Comparison of ENCODE assay signal across 23 cellular contexts in the genomic region with DNA sequence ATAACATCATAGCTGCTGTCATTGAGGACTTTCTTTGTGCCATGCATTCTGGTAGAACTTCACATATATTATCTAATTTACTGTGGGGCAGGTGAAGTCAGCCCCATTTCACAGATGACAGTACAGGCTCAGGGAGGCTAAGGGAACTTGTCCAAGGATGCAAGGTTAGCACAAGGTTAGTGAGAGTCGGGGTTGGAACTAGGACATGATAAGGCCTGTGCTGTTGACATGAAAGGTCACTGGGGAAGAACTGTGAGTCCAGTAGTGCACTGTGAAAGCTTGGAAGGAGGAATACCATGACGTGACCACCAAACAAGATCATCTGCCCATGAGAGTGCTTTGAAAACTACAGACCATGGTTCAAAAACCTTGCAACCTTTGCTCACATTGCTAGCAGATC. TPM values are rescaled to one million over a fixed set of nuclear protein-coding genes. Genes with fewer than 3 reads are reported as not detected.
DNase-seq lines count a peak whose midpoint lies in the region; ATAC-seq and TF ChIP-seq lines count a peak whose summit lies in the region.
"Had no signal": no experiment of that assay in that cellular context is flagged by ENCODE, and none has a peak within 500 bp of the region (broad histone marks: within the 10 kb centered on the region; RNA-seq: fewer than 3 reads in every experiment).

No MANE protein-coding gene starts in this region.

- intact Hi-C loops in OCI-LY7 (cut with micrococcal nuclease; ENCODE audit: unreplicated experiment) = no loop called here

- H3K9me2 ChIP-seq in OCI-LY7 (ENCODE audit: insufficient read depth, low read length) = no peaks in the 10 kb centered on the region

- H3K9ac ChIP-seq in skeletal muscle satellite cell (ENCODE audit: low read depth, low read length) (no peak overlapping the region), mesenchymal stem cell (ENCODE audit: low read length) (no peak overlapping the region)

- H3K4me1 ChIP-seq in SJCRH30 (peaks cover 38% of the 10 kb centered on the region), skeletal muscle satellite cell (ENCODE audit: control insufficient read depth, insufficient read depth, low read length) (peaks cover 12% of the 10 kb centered on the region), OCI-LY7 (ENCODE audit: insufficient read depth, low read length, poor library complexity, severe bottlenecking) (no peaks in the 10 kb centered on the region), mesenchymal stem cell (ENCODE audit: control insufficient read depth, insufficient read depth, low read depth, low read length) (no peaks in the 10 kb centered on the region)

- H3K36me3 ChIP-seq in SJCRH30 (no peaks in the 10 kb centered on the region), WERI-Rb-1 (peaks cover 5% of the 10 kb centered on the region), skeletal muscle satellite cell (ENCODE audit: insufficient read depth, low read length) (no peaks in the 10 kb centered on the region), OCI-LY7 (ENCODE audit: insufficient read depth, low read length) (no peaks in the 10 kb centered on the region), mesenchymal stem cell (ENCODE audit: control insufficient read depth in 1 of 2, insufficient read depth in 2 of 2, low read depth in 1 of 2, low read length in 2 of 2) (no peaks in the 10 kb centered on the region)
- H3K36me3 ChIP-seq: BE2C had no signal

- CTCF ChIA-PET in OCI-LY7 (lab: Charles Lee; ENCODE audit: unreplicated experiment) = no interaction called here

- no peak overlapping the region for H4K91ac ChIP-seq in mesenchymal stem cell (ENCODE audit: low read length)

- ATAC-seq in left lobe of liver = peak; percentile 34
- no peak for ATAC-seq in HG02840 (IDR thresholded peaks at IDR 0.05; ENCODE audit: low FRiP score, unreplicated experiment)
- ATAC-seq: GM12878, HCT116 had no signal

- WGBS in mesenchymal stem cell = 65% methylated on average over 1 of the region's 2 CpGs

- no peak overlapping the region for H2BK12ac ChIP-seq in mesenchymal stem cell (ENCODE audit: low read length in 2 of 2)

- H3K4me2 ChIP-seq in skeletal muscle satellite cell (ENCODE audit: low read length) = peak overlapping the region; percentile 54
- H3K4me2 ChIP-seq in OCI-LY7 (ENCODE audit: low read length) = no peak overlapping the region
- H3K4me2 ChIP-seq in mesenchymal stem cell (ENCODE audit: low read length, poor library complexity, severe bottlenecking) = no peak overlapping the region

- H3K4me3 ChIP-seq in SJCRH30 (no peak overlapping the region), WERI-Rb-1 (ENCODE audit: low read depth, low read length) (no peak overlapping the region), skeletal muscle satellite cell (ENCODE audit: low read length) (no peak overlapping the region), OCI-LY7 (ENCODE audit: low read depth, low read length, poor library complexity, severe bottlenecking) (no peak overlapping the region), mesenchymal stem cell (ENCODE audit: insufficient read depth in 1 of 2, low read depth in 1 of 2, low read length in 2 of 2) (no peak overlapping the region)
- H3K4me3 ChIP-seq: GM12878 had no signal

- H3K23ac ChIP-seq in mesenchymal stem cell (ENCODE audit: low read length in 2 of 2) = no peak overlapping the region

- no peak overlapping the region for H4K8ac ChIP-seq in mesenchymal stem cell (ENCODE audit: low read length)

- H3K18ac ChIP-seq in mesenchymal stem cell (ENCODE audit: low read depth in 1 of 2, low read length in 2 of 2) = no peak overlapping the region

- H3K79me1 ChIP-seq in mesenchymal stem cell (replicated peaks; ENCODE audit: low read length, poor library complexity, severe bottlenecking) = no peaks in the 10 kb centered on the region

- H3K79me2 ChIP-seq in OCI-LY7 (ENCODE audit: insufficient read depth, low read depth, low read length) = no peaks in the 10 kb centered on the region

- H2BK120ac ChIP-seq in mesenchymal stem cell (ENCODE audit: low read depth, low read length) = no peak overlapping the region

- no peak overlapping the region for H2AFZ ChIP-seq in OCI-LY7 (ENCODE audit: low read length)
- H2AFZ ChIP-seq in mesenchymal stem cell (ENCODE audit: low read depth, low read length) = no peak overlapping the region

- no peak overlapping the region for H2BK15ac ChIP-seq in mesenchymal stem cell (ENCODE audit: low read depth, poor library complexity, severe bottlenecking)

- no peaks in the 10 kb centered on the region for H4K20me1 ChIP-seq in OCI-LY7 (ENCODE audit: insufficient read depth, low read length)

- POLR2A ChIA-PET in OCI-LY7 (lab: Charles Lee) = no interaction called here

- H3K27ac ChIP-seq in SJCRH30 (peak overlapping the region; percentile 91), WERI-Rb-1 (peak overlapping the region; percentile 29), OCI-LY7 (ENCODE audit: low read depth, low read length, poor library complexity, severe bottlenecking) (no peak overlapping the region), mesenchymal stem cell (ENCODE audit: low read length, poor library complexity, severe bottlenecking) (no peak overlapping the region)
- H3K27ac ChIP-seq: HL-60 had no signal

- H3K27me3 ChIP-seq in SJCRH30 (no peaks in the 10 kb centered on the region), WERI-Rb-1 (ENCODE audit: insufficient read depth, low read depth, severe bottlenecking) (no peaks in the 10 kb centered on the region), skeletal muscle satellite cell (ENCODE audit: control insufficient read depth, insufficient read depth, low read length) (peaks cover 16% of the 10 kb centered on the region), mesenchymal stem cell (ENCODE audit: control insufficient read depth in 1 of 2, insufficient read depth in 1 of 2, low read length in 2 of 2) (peaks cover 21 to 76% of the 10 kb centered on the region in 2 experiments)
- H3K27me3 ChIP-seq: BE2C had no signal

- DNase-seq in SJCRH30 (peak in 1 of 2 experiments; percentile 15), WERI-Rb-1 (no peak), left lobe of liver (ENCODE audit: low spot score) (no peak), OCI-LY7 (ENCODE audit: low spot score) (no peak), mesenchymal stem cell (no peak)
- DNase-seq: ACHN; BE2C; CD4-positive, CD25-positive, alpha-beta regulatory T cell; CD8-positive, alpha-beta memory T cell; COR-L47; DMS 273 treated with DMSO at 0.1 percent for 48 hours; DMS53; DND-41; EL; GOT3; H7 had no signal

- no TSS peak for BruUV-seq in OCI-LY7 (replicated peaks; lab: Mats Ljungman, UMichigan)

- H3K9me3 ChIP-seq in SJCRH30 (replicated peaks) (no peaks in the 10 kb centered on the region), WERI-Rb-1 (ENCODE audit: severe bottlenecking) (no peaks in the 10 kb centered on the region), skeletal muscle satellite cell (replicated peaks; ENCODE audit: low read length) (no peaks in the 10 kb centered on the region), OCI-LY7 (ENCODE audit: low read length) (no peaks in the 10 kb centered on the region), mesenchymal stem cell (ENCODE audit: control insufficient read depth, low read length) (no peaks in the 10 kb centered on the region)
- H3K9me3 ChIP-seq: BE2C had no signal

- H2AK5ac ChIP-seq in mesenchymal stem cell (ENCODE audit: low read length, severe bottlenecking) = no peak overlapping the region

- H3K4ac ChIP-seq in mesenchymal stem cell (ENCODE audit: low read depth in 1 of 2, low read length in 2 of 2) = no peak overlapping the region

- TF ChIP-seq CTCF in WERI-Rb-1 (IDR thresholded peaks at IDR 0.05; ENCODE audit: low read depth, low read length) (no peak), OCI-LY7 (conservative IDR thresholded peaks at IDR 0.05; ENCODE audit: low read length) (no peak)

- H2BK5ac ChIP-seq in mesenchymal stem cell (ENCODE audit: low read depth, low read length, poor library complexity, severe bottlenecking) = no peak overlapping the region

- no peak overlapping the region for H3K14ac ChIP-seq in mesenchymal stem cell (ENCODE audit: low read length in 2 of 2)

RNA-seq across cellular contexts. Expression of a gene that starts 26.7 kb away (rescaled TPM):
- 6.5 and 6.6 TPM in 2 replicates for total RNA-seq in SJCRH30 (2014; rRNA removed; shearing (Covaris generic))
- total RNA-seq in left lobe of liver (0.88 TPM), OCI-LY7 (2022) (not detected in 2 replicates)
- total RNA-seq in skeletal muscle satellite cell (2012; rRNA removed) = under 0.01 TPM in 1 of 2 replicates, not detected in the other
- not detected in 2 replicates for total RNA-seq in OCI-LY7 (2014; rRNA removed; shearing (Covaris generic))
- not detected for polyA plus RNA-seq in mesenchymal stem cell (2013, experiment 1 of 2)
- not detected for polyA plus RNA-seq in mesenchymal stem cell (2013, experiment 2 of 2)
- total RNA-seq: CD4-positive, CD25-positive, alpha-beta regulatory T cell; CD8-positive, alpha-beta memory T cell; G401; HT1080 had no signal
- polyA plus RNA-seq: CD4-positive, CD25-positive, alpha-beta regulatory T cell; CD8-positive, alpha-beta memory T cell had no signal

Comparison
In these comparisons a context has a peak if more than half of its experiments do, and no peak if none do; other contexts are left out.
1. H3K27ac ChIP-seq: peak in SJCRH30 (single experiment) and WERI-Rb-1 (single experiment); none in OCI-LY7 (single experiment) and mesenchymal stem cell (single experiment).